1 cellular context compared by ENCODE assay signal in genomic region chr9:122213589-122214413, GRCh38.
TF ChIP-seq lines count a peak whose summit lies in the region.

No MANE protein-coding gene starts in this region.

TF ChIP-seq in HEK293, 187 proteins besides CTCF, POLR2A, EP300 and RAD21 (continued from another document):
- TF ChIP-seq BCL6B (tag by site-specific recombination; IDR thresholded peaks at IDR 0.05) (no peak), SP3 (tag by site-specific recombination; IDR thresholded peaks at IDR 0.05) (peak; percentile 56; the same call in 1 of the 2 replicates), PATZ1 (tag by site-specific recombination; IDR thresholded peaks at IDR 0.05) (peak; percentile 58), ZNF677 (tag by site-specific recombination; IDR thresholded peaks at IDR 0.05) (no peak), ZFHX2 (tag by site-specific recombination; conservative IDR thresholded peaks at IDR 0.05) (peak; percentile 72), ZNF341 (tag by site-specific recombination; IDR thresholded peaks at IDR 0.05; ENCODE audit: low read depth) (peak; percentile 45; the same call in 1 of the 2 replicates), SP2 (tag by site-specific recombination; IDR thresholded peaks at IDR 0.05) (peak; percentile 63), ZNF48 (tag by site-specific recombination; IDR thresholded peaks at IDR 0.05) (no peak), ZBTB26 (tag by site-specific recombination; optimal IDR thresholded peaks at IDR 0.05) (peak; percentile 54), KLF9 (tag by site-specific recombination; IDR thresholded peaks at IDR 0.05; ENCODE audit: low read depth) (peak; percentile 59; the same call in 1 of the 2 replicates), ZNF830 (tag by site-specific recombination; IDR thresholded peaks at IDR 0.05; ENCODE audit: low read depth) (no peak), ZNF473 (tag by site-specific recombination; IDR thresholded peaks at IDR 0.05) (no peak), ZNF610 (tag by site-specific recombination; IDR thresholded peaks at IDR 0.05; ENCODE audit: borderline replicate concordance) (no peak)
